Comparison of ENCODE assay signal across 1 cellular context in the genomic region with DNA sequence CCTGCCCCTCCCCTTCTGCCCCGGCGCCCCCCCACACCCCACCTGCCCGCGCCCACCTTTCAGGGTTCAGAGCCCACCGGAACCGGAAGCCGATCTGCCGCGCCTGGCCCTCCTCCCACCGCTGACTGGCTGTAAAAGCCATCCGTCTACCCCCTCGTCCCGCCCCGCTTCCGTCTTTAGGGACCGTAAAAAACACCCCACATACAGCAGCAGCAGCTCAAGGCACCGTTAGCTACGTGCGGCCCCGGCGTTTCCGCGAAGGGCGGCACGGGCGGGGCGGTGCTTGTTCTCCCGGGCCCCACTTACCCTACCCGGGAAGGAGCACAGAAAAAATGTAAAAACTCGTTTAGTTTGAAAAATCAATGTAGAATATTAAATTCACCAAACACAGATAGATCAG.
TF ChIP-seq lines count a peak whose summit lies in the region.

MRPL28 (minus strand) TSS at position 96 of the 400 bp plus-strand sequence. CDS start 320 bp downstream, outside the sequence.

TF ChIP-seq in K562, 482 proteins besides CTCF, POLR2A, EP300 and RAD21 (continued from another document):
- TF ChIP-seq ZBTB40 (IDR thresholded peaks at IDR 0.05), result peak; percentile 97
- TF ChIP-seq ZBTB40 (CRISPR knock-in tag; IDR thresholded peaks at IDR 0.05), result no peak
- peak; percentile 42; the same call in 1 of the 2 replicates for TF ChIP-seq JUND (IDR thresholded peaks at IDR 0.05; ENCODE audit: borderline replicate concordance, low read depth, low read length)
- TF ChIP-seq JUND (tag; IDR thresholded peaks at IDR 0.05; ENCODE audit: borderline replicate concordance, low read depth, low read length), result no peak; the same call in 2 of the 3 replicates
- TF ChIP-seq ATF2 (CRISPR knock-in tag; IDR thresholded peaks at IDR 0.05), result no peak
- TF ChIP-seq ARID1B (IDR thresholded peaks at IDR 0.05), result 0 out of 2 replicates have a peak, but pooled peaks have one; percentile 8
- no peak for TF ChIP-seq SLC30A9 (CRISPR knock-in tag; IDR thresholded peaks at IDR 0.05)
- peak; percentile 46; the same call in 1 of the 2 replicates for TF ChIP-seq LEF1 (IDR thresholded peaks at IDR 0.05)
- TF ChIP-seq NCOA1 (IDR thresholded peaks at IDR 0.05; ENCODE audit: low read depth), result no peak
- TF ChIP-seq MYC (IDR thresholded peaks at IDR 0.05; ENCODE audit: low read depth, low read length), result peak; percentile 39; the same call in 1 of the 2 replicates
- no peak for TF ChIP-seq MYC (CRISPR knock-in tag; IDR thresholded peaks at IDR 0.05; ENCODE audit: borderline replicate concordance, low read depth)
- no peak for TF ChIP-seq TSC22D4 (tag; IDR thresholded peaks at IDR 0.05)
- peak; percentile 36 to 49; a peak in 1 of 4 replicates for TF ChIP-seq FOXK2 (conservative IDR thresholded peaks at IDR 0.05 in 1 of 2, IDR thresholded peaks at IDR 0.05 in 1 of 2; ENCODE audit: low read depth in 2 of 2)
- no peak for TF ChIP-seq ZNF12 (CRISPR knock-in tag; IDR thresholded peaks at IDR 0.05)
- TF ChIP-seq ZNF717 (CRISPR knock-in tag; IDR thresholded peaks at IDR 0.05), result no peak
- TF ChIP-seq ARNT (IDR thresholded peaks at IDR 0.05), result 0 out of 4 replicates have a peak, but pooled peaks of 1 of the 2 experiments have one; percentile 55
- TF ChIP-seq POLR2B (IDR thresholded peaks at IDR 0.05; ENCODE audit: low read depth, partially characterized antibody), result peak; percentile 17
- peak; percentile 95 for TF ChIP-seq ZBTB7A (IDR thresholded peaks at IDR 0.05; ENCODE audit: borderline replicate concordance, control insufficient read depth, low read depth, low read length)
- TF ChIP-seq PBX2 (CRISPR knock-in tag; IDR thresholded peaks at IDR 0.05; ENCODE audit: low read depth), result peak; percentile 89
- TF ChIP-seq PBX2 (tag; conservative IDR thresholded peaks at IDR 0.05; ENCODE audit: low read depth), result peak; percentile 97
- TF ChIP-seq SPI1 (IDR thresholded peaks at IDR 0.05; ENCODE audit: borderline replicate concordance, low read depth, low read length), result peak; percentile 17; the same call in 1 of the 2 replicates
- TF ChIP-seq ATF1 (CRISPR knock-in tag; IDR thresholded peaks at IDR 0.05), result no peak
- TF ChIP-seq ATF1 (tag; IDR thresholded peaks at IDR 0.05), result peak; percentile 45
- TF ChIP-seq SMC3 (conservative IDR thresholded peaks at IDR 0.05; ENCODE audit: insufficient read depth, low read depth, low read length), result 0 out of 2 replicates have a peak, but pooled peaks have one; percentile 12
- TF ChIP-seq ASH1L (IDR thresholded peaks at IDR 0.05; ENCODE audit: borderline replicate concordance, low read depth, partially characterized antibody), result no peak
- peak; percentile 95 for TF ChIP-seq BHLHE40 (IDR thresholded peaks at IDR 0.05; ENCODE audit: low read length)
- peak in 1 of 2 experiments; percentile 78; a peak in 1 of 4 replicates for TF ChIP-seq KDM4B (IDR thresholded peaks at IDR 0.05; ENCODE audit: borderline replicate concordance in 2 of 2, low read depth in 1 of 2)
- TF ChIP-seq, protein P1, sequence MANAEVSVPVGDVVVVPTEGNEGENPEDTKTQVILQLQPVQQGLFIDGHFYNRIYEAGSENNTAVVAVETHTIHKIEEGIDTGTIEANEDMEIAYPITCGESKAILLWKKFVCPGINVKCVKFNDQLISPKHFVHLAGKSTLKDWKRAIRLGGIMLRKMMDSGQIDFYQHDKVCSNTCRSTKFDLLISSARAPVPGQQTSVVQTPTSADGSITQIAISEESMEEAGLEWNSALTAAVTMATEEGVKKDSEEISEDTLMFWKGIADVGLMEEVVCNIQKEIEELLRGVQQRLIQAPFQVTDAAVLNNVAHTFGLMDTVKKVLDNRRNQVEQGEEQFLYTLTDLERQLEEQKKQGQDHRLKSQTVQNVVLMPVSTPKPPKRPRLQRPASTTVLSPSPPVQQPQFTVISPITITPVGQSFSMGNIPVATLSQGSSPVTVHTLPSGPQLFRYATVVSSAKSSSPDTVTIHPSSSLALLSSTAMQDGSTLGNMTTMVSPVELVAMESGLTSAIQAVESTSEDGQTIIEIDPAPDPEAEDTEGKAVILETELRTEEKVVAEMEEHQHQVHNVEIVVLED (CRISPR knock-in tag; IDR thresholded peaks at IDR 0.05), result no peak
- TF ChIP-seq SMARCC2 (IDR thresholded peaks at IDR 0.05; ENCODE audit: low read depth), result no peak
- TF ChIP-seq SP2 (IDR thresholded peaks at IDR 0.05; ENCODE audit: extremely low read depth, low read depth, low read length, poor library complexity, severe bottlenecking), result peak; percentile 84
- TF ChIP-seq ETV6 (IDR thresholded peaks at IDR 0.05; ENCODE audit: borderline replicate concordance in 1 of 2, low read depth in 2 of 2, low read length in 1 of 2), result no peak
- TF ChIP-seq ETV6 (CRISPR knock-in tag; IDR thresholded peaks at IDR 0.05; ENCODE audit: borderline replicate concordance), result no peak
- 0 out of 2 replicates have a peak, but pooled peaks have one; percentile 24 for TF ChIP-seq POLR2AphosphoS5 (IDR thresholded peaks at IDR 0.05; ENCODE audit: control insufficient read depth, insufficient read depth, low read depth, low read length)
- no peak for TF ChIP-seq PHF21A (IDR thresholded peaks at IDR 0.05; ENCODE audit: borderline replicate concordance, low read depth)
- TF ChIP-seq, protein P2, sequence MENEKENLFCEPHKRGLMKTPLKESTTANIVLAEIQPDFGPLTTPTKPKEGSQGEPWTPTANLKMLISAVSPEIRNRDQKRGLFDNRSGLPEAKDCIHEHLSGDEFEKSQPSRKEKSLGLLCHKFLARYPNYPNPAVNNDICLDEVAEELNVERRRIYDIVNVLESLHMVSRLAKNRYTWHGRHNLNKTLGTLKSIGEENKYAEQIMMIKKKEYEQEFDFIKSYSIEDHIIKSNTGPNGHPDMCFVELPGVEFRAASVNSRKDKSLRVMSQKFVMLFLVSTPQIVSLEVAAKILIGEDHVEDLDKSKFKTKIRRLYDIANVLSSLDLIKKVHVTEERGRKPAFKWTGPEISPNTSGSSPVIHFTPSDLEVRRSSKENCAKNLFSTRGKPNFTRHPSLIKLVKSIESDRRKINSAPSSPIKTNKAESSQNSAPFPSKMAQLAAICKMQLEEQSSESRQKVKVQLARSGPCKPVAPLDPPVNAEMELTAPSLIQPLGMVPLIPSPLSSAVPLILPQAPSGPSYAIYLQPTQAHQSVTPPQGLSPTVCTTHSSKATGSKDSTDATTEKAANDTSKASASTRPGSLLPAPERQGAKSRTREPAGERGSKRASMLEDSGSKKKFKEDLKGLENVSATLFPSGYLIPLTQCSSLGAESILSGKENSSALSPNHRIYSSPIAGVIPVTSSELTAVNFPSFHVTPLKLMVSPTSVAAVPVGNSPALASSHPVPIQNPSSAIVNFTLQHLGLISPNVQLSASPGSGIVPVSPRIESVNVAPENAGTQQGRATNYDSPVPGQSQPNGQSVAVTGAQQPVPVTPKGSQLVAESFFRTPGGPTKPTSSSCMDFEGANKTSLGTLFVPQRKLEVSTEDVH (IDR thresholded peaks at IDR 0.05; ENCODE audit: low read depth, partially characterized antibody), result peak; percentile 77
